1 cellular context compared by ENCODE assay signal in the genomic region with DNA sequence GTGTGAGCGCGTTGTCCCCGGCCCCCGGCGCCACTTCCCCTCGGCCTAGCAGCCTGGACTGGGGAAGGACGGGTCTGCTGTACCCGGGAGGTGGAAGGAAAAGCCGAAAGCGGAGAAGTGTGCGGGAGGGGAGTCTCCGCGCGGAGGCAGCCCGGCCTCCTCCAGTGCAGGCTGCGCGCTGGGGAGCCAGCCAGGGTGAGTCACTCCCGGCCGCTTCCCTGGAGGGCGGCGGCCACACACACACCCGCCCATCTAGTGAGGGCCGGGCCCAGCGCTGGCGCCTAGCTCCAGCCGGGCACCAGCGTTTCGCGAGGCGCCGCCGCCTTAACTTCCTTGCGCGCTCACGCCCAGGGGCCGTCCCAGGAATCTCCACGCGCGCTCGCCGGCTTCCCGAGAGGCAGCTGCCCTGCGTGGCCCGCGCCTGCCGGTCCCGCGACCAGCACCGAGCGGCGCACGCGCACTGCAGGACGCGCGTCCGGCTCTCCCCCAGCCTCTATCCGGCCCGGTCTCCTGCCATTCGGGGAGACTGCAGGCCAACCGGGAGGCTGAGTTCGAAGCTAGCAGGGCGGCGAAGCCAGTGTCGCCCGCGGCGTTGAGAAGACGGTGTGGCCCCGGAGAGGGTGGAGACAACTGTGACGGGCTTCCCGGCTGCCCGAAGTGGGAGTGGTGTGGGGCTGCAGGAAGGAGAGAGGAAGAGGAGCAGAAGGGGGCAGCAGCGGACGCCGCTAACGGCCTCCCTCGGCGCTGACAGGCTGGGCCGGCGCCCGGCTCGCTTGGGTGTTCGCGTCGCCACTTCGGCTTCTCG.
TF ChIP-seq lines count a peak whose summit lies in the region.

TSS of gene JAK2 (plus strand) at position 702 of the 805 bp plus-strand sequence. CDS start 36,716 bp downstream, outside the sequence.

TF ChIP-seq in GM12878, 131 proteins besides CTCF, POLR2A, EP300 and RAD21 (continued from another document and continues in another):
- 0 out of 2 replicates have a peak, but pooled peaks have one; percentile 58 for TF ChIP-seq CREM (IDR thresholded peaks at IDR 0.05; ENCODE audit: low read depth)
- no peak for TF ChIP-seq CHD2 (IDR thresholded peaks at IDR 0.05; ENCODE audit: borderline replicate concordance, low read depth, low read length)
- no peak for TF ChIP-seq MLLT1 (IDR thresholded peaks at IDR 0.05)
- no peak for TF ChIP-seq BCL11A (IDR thresholded peaks at IDR 0.05; ENCODE audit: low read depth, low read length)
- TF ChIP-seq PML (IDR thresholded peaks at IDR 0.05; ENCODE audit: low read length), result peak; percentile 85
- no peak for TF ChIP-seq STAT3 (IDR thresholded peaks at IDR 0.05; ENCODE audit: low read depth, low read length)
- no peak for TF ChIP-seq E2F8 (IDR thresholded peaks at IDR 0.05; ENCODE audit: low read depth, partially characterized antibody)
- TF ChIP-seq HDAC6 (IDR thresholded peaks at IDR 0.05; ENCODE audit: unreplicated experiment), result no peak
- no peak for TF ChIP-seq NFXL1 (IDR thresholded peaks at IDR 0.05; ENCODE audit: borderline replicate concordance)
- TF ChIP-seq BHLHE40 (IDR thresholded peaks at IDR 0.05; ENCODE audit: borderline replicate concordance in 1 of 2, low read depth in 2 of 2, low read length in 1 of 2), result peak; percentile 63 to 91; a peak in 3 of 4 replicates
- no peak for TF ChIP-seq ZSCAN29 (IDR thresholded peaks at IDR 0.05)
- no peak for TF ChIP-seq RB1 (IDR thresholded peaks at IDR 0.05; ENCODE audit: borderline replicate concordance)
- TF ChIP-seq EGR1 (IDR thresholded peaks at IDR 0.05; ENCODE audit: borderline replicate concordance in 1 of 2, low read depth in 2 of 2, low read length in 2 of 2), result 0 out of 3 replicates have a peak, but pooled peaks of 1 of the 2 experiments have one; percentile 57
- no peak for TF ChIP-seq CBX3 (IDR thresholded peaks at IDR 0.05; ENCODE audit: borderline replicate concordance, low read depth)
- TF ChIP-seq, protein P1, sequence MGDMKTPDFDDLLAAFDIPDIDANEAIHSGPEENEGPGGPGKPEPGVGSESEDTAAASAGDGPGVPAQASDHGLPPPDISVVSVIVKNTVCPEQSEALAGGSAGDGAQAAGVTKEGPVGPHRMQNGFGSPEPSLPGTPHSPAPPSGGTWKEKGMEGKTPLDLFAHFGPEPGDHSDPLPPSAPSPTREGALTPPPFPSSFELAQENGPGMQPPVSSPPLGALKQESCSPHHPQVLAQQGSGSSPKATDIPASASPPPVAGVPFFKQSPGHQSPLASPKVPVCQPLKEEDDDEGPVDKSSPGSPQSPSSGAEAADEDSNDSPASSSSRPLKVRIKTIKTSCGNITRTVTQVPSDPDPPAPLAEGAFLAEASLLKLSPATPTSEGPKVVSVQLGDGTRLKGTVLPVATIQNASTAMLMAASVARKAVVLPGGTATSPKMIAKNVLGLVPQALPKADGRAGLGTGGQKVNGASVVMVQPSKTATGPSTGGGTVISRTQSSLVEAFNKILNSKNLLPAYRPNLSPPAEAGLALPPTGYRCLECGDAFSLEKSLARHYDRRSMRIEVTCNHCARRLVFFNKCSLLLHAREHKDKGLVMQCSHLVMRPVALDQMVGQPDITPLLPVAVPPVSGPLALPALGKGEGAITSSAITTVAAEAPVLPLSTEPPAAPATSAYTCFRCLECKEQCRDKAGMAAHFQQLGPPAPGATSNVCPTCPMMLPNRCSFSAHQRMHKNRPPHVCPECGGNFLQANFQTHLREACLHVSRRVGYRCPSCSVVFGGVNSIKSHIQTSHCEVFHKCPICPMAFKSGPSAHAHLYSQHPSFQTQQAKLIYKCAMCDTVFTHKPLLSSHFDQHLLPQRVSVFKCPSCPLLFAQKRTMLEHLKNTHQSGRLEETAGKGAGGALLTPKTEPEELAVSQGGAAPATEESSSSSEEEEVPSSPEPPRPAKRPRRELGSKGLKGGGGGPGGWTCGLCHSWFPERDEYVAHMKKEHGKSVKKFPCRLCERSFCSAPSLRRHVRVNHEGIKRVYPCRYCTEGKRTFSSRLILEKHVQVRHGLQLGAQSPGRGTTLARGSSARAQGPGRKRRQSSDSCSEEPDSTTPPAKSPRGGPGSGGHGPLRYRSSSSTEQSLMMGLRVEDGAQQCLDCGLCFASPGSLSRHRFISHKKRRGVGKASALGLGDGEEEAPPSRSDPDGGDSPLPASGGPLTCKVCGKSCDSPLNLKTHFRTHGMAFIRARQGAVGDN (IDR thresholded peaks at IDR 0.05), result peak; percentile 64
- TF ChIP-seq CEBPB (IDR thresholded peaks at IDR 0.05; ENCODE audit: borderline replicate concordance in 1 of 2, low read depth in 2 of 2, low read length in 2 of 2), result no peak
- TF ChIP-seq, protein P2, sequence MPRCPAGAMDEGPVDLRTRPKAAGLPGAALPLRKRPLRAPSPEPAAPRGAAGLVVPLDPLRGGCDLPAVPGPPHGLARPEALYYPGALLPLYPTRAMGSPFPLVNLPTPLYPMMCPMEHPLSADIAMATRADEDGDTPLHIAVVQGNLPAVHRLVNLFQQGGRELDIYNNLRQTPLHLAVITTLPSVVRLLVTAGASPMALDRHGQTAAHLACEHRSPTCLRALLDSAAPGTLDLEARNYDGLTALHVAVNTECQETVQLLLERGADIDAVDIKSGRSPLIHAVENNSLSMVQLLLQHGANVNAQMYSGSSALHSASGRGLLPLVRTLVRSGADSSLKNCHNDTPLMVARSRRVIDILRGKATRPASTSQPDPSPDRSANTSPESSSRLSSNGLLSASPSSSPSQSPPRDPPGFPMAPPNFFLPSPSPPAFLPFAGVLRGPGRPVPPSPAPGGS (IDR thresholded peaks at IDR 0.05; ENCODE audit: borderline replicate concordance, insufficient read depth, low read depth, low read length, poor library complexity, severe bottlenecking), result peak; percentile 30
- TF ChIP-seq SMAD5 (IDR thresholded peaks at IDR 0.05; ENCODE audit: low read depth), result peak; percentile 66; the same call in 1 of the 2 replicates
- TF ChIP-seq NFYA (IDR thresholded peaks at IDR 0.05; ENCODE audit: borderline replicate concordance, low read depth, low read length), result no peak
- no peak for TF ChIP-seq HCFC1 (IDR thresholded peaks at IDR 0.05; ENCODE audit: low read length)
- TF ChIP-seq MYB (IDR thresholded peaks at IDR 0.05; ENCODE audit: borderline replicate concordance, low read depth, low read length), result no peak
- TF ChIP-seq MEF2A (IDR thresholded peaks at IDR 0.05; ENCODE audit: insufficient read depth, low read depth, low read length), result peak; percentile 40; the same call in 1 of the 2 replicates
- no peak for TF ChIP-seq YBX1 (IDR thresholded peaks at IDR 0.05)
- peak; percentile 79 for TF ChIP-seq TAF1 (IDR thresholded peaks at IDR 0.05; ENCODE audit: borderline replicate concordance, low read depth, low read length)
- TF ChIP-seq NBN (IDR thresholded peaks at IDR 0.05), result peak; percentile 53; the same call in 1 of the 2 replicates
- peak; percentile 45; the same call in 1 of the 2 replicates for TF ChIP-seq LARP7 (IDR thresholded peaks at IDR 0.05)
- no peak; the same call in 1 of the 2 replicates for TF ChIP-seq ZNF24 (IDR thresholded peaks at IDR 0.05)
- peak in 1 of 2 experiments; percentile 68; a peak in 1 of 4 replicates for TF ChIP-seq ETV6 (conservative IDR thresholded peaks at IDR 0.05 in 1 of 2, IDR thresholded peaks at IDR 0.05 in 1 of 2; ENCODE audit: borderline replicate concordance in 1 of 2, low read depth in 1 of 2)
- TF ChIP-seq ZNF274 (IDR thresholded peaks at IDR 0.05; ENCODE audit: insufficient read depth, insufficient read length), result no peak
- TF ChIP-seq ESRRA (IDR thresholded peaks at IDR 0.05; ENCODE audit: low read length), result no peak
- no peak for TF ChIP-seq ZNF622 (IDR thresholded peaks at IDR 0.05)
- TF ChIP-seq POLR2AphosphoS5 (IDR thresholded peaks at IDR 0.05; ENCODE audit: low read length), result peak; percentile 80; the same call in 1 of the 2 replicates
- TF ChIP-seq STAT1 (conservative IDR thresholded peaks at IDR 0.05), result no peak
- TF ChIP-seq CEBPZ (IDR thresholded peaks at IDR 0.05; ENCODE audit: low read depth, low read length), result no peak
- peak in 1 of 2 experiments; percentile 56; a peak in 1 of 4 replicates for TF ChIP-seq SRF (IDR thresholded peaks at IDR 0.05; ENCODE audit: low read depth in 2 of 2, low read length in 2 of 2)
- 0 out of 2 replicates have a peak, but pooled peaks have one; percentile 44 for TF ChIP-seq EED (IDR thresholded peaks at IDR 0.05; ENCODE audit: low read depth)
- TF ChIP-seq RELA (IDR thresholded peaks at IDR 0.05; ENCODE audit: borderline replicate concordance, partially characterized antibody), result peak; percentile 34
- TF ChIP-seq POU2F2 (IDR thresholded peaks at IDR 0.05; ENCODE audit: borderline replicate concordance, low read depth, low read length), result peak; percentile 42; the same call in 1 of the 3 replicates
- TF ChIP-seq FOXK2 (IDR thresholded peaks at IDR 0.05), result no peak
- TF ChIP-seq, protein P3, sequence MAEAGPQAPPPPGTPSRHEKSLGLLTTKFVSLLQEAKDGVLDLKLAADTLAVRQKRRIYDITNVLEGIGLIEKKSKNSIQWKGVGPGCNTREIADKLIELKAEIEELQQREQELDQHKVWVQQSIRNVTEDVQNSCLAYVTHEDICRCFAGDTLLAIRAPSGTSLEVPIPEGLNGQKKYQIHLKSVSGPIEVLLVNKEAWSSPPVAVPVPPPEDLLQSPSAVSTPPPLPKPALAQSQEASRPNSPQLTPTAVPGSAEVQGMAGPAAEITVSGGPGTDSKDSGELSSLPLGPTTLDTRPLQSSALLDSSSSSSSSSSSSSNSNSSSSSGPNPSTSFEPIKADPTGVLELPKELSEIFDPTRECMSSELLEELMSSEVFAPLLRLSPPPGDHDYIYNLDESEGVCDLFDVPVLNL (IDR thresholded peaks at IDR 0.05; ENCODE audit: low read depth, low read length), result no peak
- TF ChIP-seq SMARCA5 (IDR thresholded peaks at IDR 0.05), result peak; percentile 93; the same call in 1 of the 2 replicates
- no peak for TF ChIP-seq FOXM1 (IDR thresholded peaks at IDR 0.05; ENCODE audit: low read depth, low read length)
- TF ChIP-seq PKNOX1 (IDR thresholded peaks at IDR 0.05), result 0 out of 2 replicates have a peak, but pooled peaks have one; percentile 50
- TF ChIP-seq ZBED1 (IDR thresholded peaks at IDR 0.05; ENCODE audit: borderline replicate concordance), result no peak; the same call in 1 of the 2 replicates
- TF ChIP-seq FOS (IDR thresholded peaks at IDR 0.05; ENCODE audit: borderline replicate concordance, extremely low read depth, insufficient read length), result no peak
- no peak for TF ChIP-seq EZH2 (IDR thresholded peaks at IDR 0.05; ENCODE audit: borderline replicate concordance, control insufficient read depth, low read depth, low read length)
- no peak for TF ChIP-seq SIX5 (IDR thresholded peaks at IDR 0.05; ENCODE audit: low read depth, low read length, severe bottlenecking)
